ENCODE assay signal across 23 cellular contexts in genomic region chr1:77394166-77394565, GRCh38.
DNase-seq lines count a peak whose midpoint lies in the region; TF ChIP-seq lines count a peak whose summit lies in the region.
"Had no signal": no experiment of that assay in that cellular context is flagged by ENCODE, and none has a peak within 500 bp of the region (broad histone marks: within the 10 kb centered on the region; RNA-seq: fewer than 3 reads in every experiment).

No MANE protein-coding gene starts in this region.

- H3K36me3 Mint-ChIP-seq in activated T-cell treated with anti-CD3 and anti-CD28 coated beads, Interleukin-2, amount 50 U/mL, for 24 hours (ENCODE audit: low read depth) = no peaks in the 10 kb centered on the region
- H3K36me3 Mint-ChIP-seq: activated CD4-positive, alpha-beta memory T cell treated with anti-CD3 and anti-CD28 coated beads for 36 hours had no signal

- no peak overlapping the region for H3K4me3 Mint-ChIP-seq in activated T-cell treated with anti-CD3 and anti-CD28 coated beads, Interleukin-2, amount 50 U/mL, for 24 hours
- H3K4me3 Mint-ChIP-seq: activated CD4-positive, alpha-beta memory T cell treated with anti-CD3 and anti-CD28 coated beads for 36 hours; activated T-helper 1 cell treated with anti-CD3 and anti-CD28 coated beads, Interleukin-12 subunit alpha, Interleukin-12 subunit beta, Interleukin-2, Interleukin-4 antibody, amounts not matched to agents 30 ng/mL and 10 ng/mL and 1 ng/mL, durations not matched to agents 14 hours and 24 hours and 36 hours; naive thymus-derived CD4-positive, alpha-beta T cell; stimulated activated naive CD8-positive, alpha-beta T cell treated with anti-CD3 and anti-CD28 coated beads, Interleukin-15, Interleukin-2, amounts not matched to agents 100 ng/mL and 50 ng/mL, for 24 hours had no signal

- H3K9me3 ChIP-seq in effector memory CD4-positive, alpha-beta T cell (ENCODE audit: control insufficient read depth, low read length) = no peaks in the 10 kb centered on the region
- H3K9me3 ChIP-seq in left ventricle myocardium inferior (replicated peaks) = no peaks in the 10 kb centered on the region
- H3K9me3 ChIP-seq: esophagus muscularis mucosa, lower lobe of right lung, vagina had no signal

- POLR2A ChIA-PET in AG04449 (lab: Yijun Ruan, JAX) = interaction anchor here (1.0 kb wide), 1 partner anchor 23 kb away, joined by 3 read pairs; no protein-coding TSS in a partner anchor

- H3K36me3 ChIP-seq in effector memory CD4-positive, alpha-beta T cell (ENCODE audit: control insufficient read depth, insufficient read depth, low read length) = no peaks in the 10 kb centered on the region
- no peaks in the 10 kb centered on the region for H3K36me3 ChIP-seq in left ventricle myocardium inferior
- H3K36me3 ChIP-seq: esophagus muscularis mucosa, lower lobe of right lung, vagina had no signal

- H3K4me1 Mint-ChIP-seq in activated T-cell treated with anti-CD3 and anti-CD28 coated beads, Interleukin-2, amount 50 U/mL, for 24 hours (ENCODE audit: low read depth) = no peaks in the 10 kb centered on the region

- intact Hi-C loops in left ventricle myocardium inferior (cut with micrococcal nuclease) = no loop called here

- no peak overlapping the region for H3K4me3 ChIP-seq in AG04449 (ENCODE audit: low read depth, low read length)
- H3K4me3 ChIP-seq in astrocyte of the spinal cord (ENCODE audit: low read depth, low read length) = no peak overlapping the region
- H3K4me3 ChIP-seq in effector memory CD4-positive, alpha-beta T cell (ENCODE audit: insufficient read depth, low read depth, low read length, poor library complexity, severe bottlenecking) = no peak overlapping the region
- H3K4me3 ChIP-seq in left ventricle myocardium inferior = no peak overlapping the region
- H3K4me3 ChIP-seq: esophagus muscularis mucosa, lower lobe of right lung, vagina had no signal

- DNase-seq in AG04449 (ENCODE audit: low read depth, low spot score) (peak; percentile 33), HS-27A (ENCODE audit: low read depth) (peak; percentile 76), astrocyte of the spinal cord (ENCODE audit: low read depth, low spot score) (peak; percentile 43), glomerular visceral epithelial cell (ENCODE audit: extremely low spot score) (peak; percentile 42), NCI-H2171 treated with DMSO at 0.1 percent for 48 hours (lab: John Stamatoyannopoulos, UW) (no peak), left ventricle myocardium inferior (no peak)
- DNase-seq in effector memory CD4-positive, alpha-beta T cell = no peak
- no peak for DNase-seq in activated T-cell treated with anti-CD3 and anti-CD28 coated beads, Interleukin-2, amount 50 U/mL, for 24 hours
- DNase-seq: activated CD4-positive, alpha-beta memory T cell treated with anti-CD3 and anti-CD28 coated beads for 36 hours; AML-193; amniotic stem cell; Calu3; Kasumi-1; lower lobe of right lung; naive thymus-derived CD4-positive, alpha-beta T cell; NCI-H1694; NCI-H526 treated with DMSO at 0.1 percent for 48 hours; stimulated activated CD4-positive, alpha-beta T cell treated with anti-CD3 and anti-CD28 coated beads, Interleukin-12 subunit alpha, Interleukin-12 subunit beta, amount 100 ng/mL, for 4 hours had no signal

- H3K27ac ChIP-seq in effector memory CD4-positive, alpha-beta T cell (ENCODE audit: insufficient read depth, low read length, poor library complexity, severe bottlenecking) = no peak overlapping the region
- H3K27ac ChIP-seq in left ventricle myocardium inferior (replicated peaks) = no peak overlapping the region
- H3K27ac ChIP-seq: esophagus muscularis mucosa, lower lobe of right lung, vagina had no signal

- in situ Hi-C loops in astrocyte of the spinal cord (cut with HindIII; ENCODE audit: low sequenced_read_pairs) = no loop called here

- H3K9me3 Mint-ChIP-seq in activated T-cell treated with anti-CD3 and anti-CD28 coated beads, Interleukin-2, amount 50 U/mL, for 24 hours = no peaks in the 10 kb centered on the region
- H3K9me3 Mint-ChIP-seq: activated CD4-positive, alpha-beta memory T cell treated with anti-CD3 and anti-CD28 coated beads for 36 hours; activated T-helper 1 cell treated with anti-CD3 and anti-CD28 coated beads, Interleukin-12 subunit alpha, Interleukin-12 subunit beta, Interleukin-2, Interleukin-4 antibody, amounts not matched to agents 30 ng/mL and 10 ng/mL and 1 ng/mL, durations not matched to agents 14 hours and 24 hours and 36 hours; stimulated activated naive CD8-positive, alpha-beta T cell treated with anti-CD3 and anti-CD28 coated beads, Interleukin-15, Interleukin-2, amounts not matched to agents 100 ng/mL and 50 ng/mL, for 24 hours had no signal

- H3K27me3 Mint-ChIP-seq in activated T-cell treated with anti-CD3 and anti-CD28 coated beads, Interleukin-2, amount 50 U/mL, for 24 hours = no peaks in the 10 kb centered on the region
- H3K27me3 Mint-ChIP-seq: activated CD4-positive, alpha-beta memory T cell treated with anti-CD3 and anti-CD28 coated beads for 36 hours; naive thymus-derived CD4-positive, alpha-beta T cell; stimulated activated naive CD8-positive, alpha-beta T cell treated with anti-CD3 and anti-CD28 coated beads, Interleukin-15, Interleukin-2, amounts not matched to agents 100 ng/mL and 50 ng/mL, for 24 hours had no signal

- H3K27ac Mint-ChIP-seq in activated T-cell treated with anti-CD3 and anti-CD28 coated beads, Interleukin-2, amount 50 U/mL, for 24 hours = no peak overlapping the region
- H3K27ac Mint-ChIP-seq: activated CD4-positive, alpha-beta memory T cell treated with anti-CD3 and anti-CD28 coated beads for 36 hours; activated T-helper 1 cell treated with anti-CD3 and anti-CD28 coated beads, Interleukin-12 subunit alpha, Interleukin-12 subunit beta, Interleukin-2, Interleukin-4 antibody, amounts not matched to agents 30 ng/mL and 10 ng/mL and 1 ng/mL, durations not matched to agents 14 hours and 24 hours and 36 hours; progenitor cell of endocrine pancreas; stimulated activated naive CD8-positive, alpha-beta T cell treated with anti-CD3 and anti-CD28 coated beads, Interleukin-15, Interleukin-2, amounts not matched to agents 100 ng/mL and 50 ng/mL, for 24 hours had no signal

- H3K27me3 ChIP-seq in effector memory CD4-positive, alpha-beta T cell (replicated peaks; ENCODE audit: control insufficient read depth, insufficient read depth, low read length, poor library complexity, severe bottlenecking) = no peaks in the 10 kb centered on the region
- no peaks in the 10 kb centered on the region for H3K27me3 ChIP-seq in left ventricle myocardium inferior (ENCODE audit: low read depth)
- H3K27me3 ChIP-seq: esophagus muscularis mucosa, vagina had no signal

- CTCF ChIA-PET in AG04449 (lab: Yijun Ruan, JAX) = interaction anchor here (1.2 kb wide), 1 partner anchor 72 kb away, joined by 3 read pairs; no protein-coding TSS in a partner anchor

- TF ChIP-seq CTCF in AG04449 (IDR thresholded peaks at IDR 0.05; ENCODE audit: insufficient read depth, low read length, missing control alignments) (no peak), astrocyte of the spinal cord (IDR thresholded peaks at IDR 0.05; ENCODE audit: low read depth, low read length) (no peak), left ventricle myocardium inferior (IDR thresholded peaks at IDR 0.05; ENCODE audit: borderline replicate concordance) (no peak)

- no peaks in the 10 kb centered on the region for H3K4me1 ChIP-seq in effector memory CD4-positive, alpha-beta T cell (ENCODE audit: control insufficient read depth, insufficient read depth, low read length, poor library complexity, severe bottlenecking)
- H3K4me1 ChIP-seq in left ventricle myocardium inferior = no peaks in the 10 kb centered on the region
- H3K4me1 ChIP-seq: lower lobe of right lung, vagina had no signal

Comparison
In these comparisons a context has a peak if more than half of its experiments do, and no peak if none do; other contexts are left out.
1. DNase-seq: peak in AG04449 (single experiment), HS-27A (single experiment), astrocyte of the spinal cord (single experiment) and glomerular visceral epithelial cell (single experiment); none in NCI-H2171 treated with DMSO at 0.1 percent for 48 hours (single experiment), effector memory CD4-positive, alpha-beta T cell (0 of 3), activated T-cell treated with anti-CD3 and anti-CD28 coated beads, Interleukin-2, amount 50 U/mL, for 24 hours (single experiment) and left ventricle myocardium inferior (single experiment).